12 cellular contexts compared by ENCODE assay signal in genomic region chr14:55138091-55138490, GRCh38. TPM values are rescaled to one million over a fixed set of nuclear protein-coding genes. Genes with fewer than 3 reads are reported as not detected.
A peak's percentile ranks its signal among the peaks of the same experiment; 100 is the strongest.
DNase-seq lines count a peak whose midpoint lies in the region; ATAC-seq, FAIRE-seq and TF ChIP-seq lines count a peak whose summit lies in the region.
"Had no signal": no experiment of that assay in that cellular context is flagged by ENCODE, and none has a peak within 500 bp of the region (broad histone marks: within the 10 kb centered on the region; RNA-seq: fewer than 3 reads in every experiment).

No MANE protein-coding gene starts in this region.

- TF ChIP-seq POLR2A in K562 (conservative IDR thresholded peaks at IDR 0.05) (no peak), tibial nerve (IDR thresholded peaks at IDR 0.05) (no peak)

- H3K36me3 ChIP-seq in K562 (ENCODE audit: control insufficient read depth, insufficient read depth, low read length) (peaks cover 6% of the 10 kb centered on the region; the same call in 1 of the 3 replicates), kidney epithelial cell (ENCODE audit: control insufficient read depth, insufficient read depth, low read length) (peaks cover 2% of the 10 kb centered on the region), tibial nerve (peaks cover 4 to 54% (median 8%) of the 10 kb centered on the region in 3 donors)

- POLR2A ChIA-PET in K562 (lab: Yijun Ruan, JAX), result interaction anchor here (1.7 kb wide), 1 partner anchor 9 kb away, joined by 5 read pairs; no protein-coding TSS in a partner anchor
- POLR2A ChIA-PET in HEK293T (lab: Yijun Ruan, JAX), result interaction anchor here (1.0 to 1.4 kb wide), 2 partner anchors 8 to 9 kb away, joined by 3 read pairs; no protein-coding TSS in a partner anchor

- TF ChIP-seq CTCF in K562 (IDR thresholded peaks at IDR 0.05 in 2 of 3, conservative IDR thresholded peaks at IDR 0.05 in 1 of 3; ENCODE audit: insufficient read depth in 2 of 3, low read depth in 1 of 3, low read length in 3 of 3) (peak; percentile 27 to 39 (median 34); a peak in 5 of 6 replicates), kidney epithelial cell (IDR thresholded peaks at IDR 0.05; ENCODE audit: insufficient read depth, low read length, poor library complexity, severe bottlenecking) (peak; percentile 12), tibial nerve (IDR thresholded peaks at IDR 0.05) (peak in 1 of 5 experiments; percentile 11)

- H3K79me2 ChIP-seq in K562 (ENCODE audit: control insufficient read depth, insufficient read depth, low read length), result no peaks in the 10 kb centered on the region

- H4K20me1 ChIP-seq in K562 (replicated peaks; ENCODE audit: control insufficient read depth, insufficient read depth, low read length), result no peaks in the 10 kb centered on the region

- H3K9me3 ChIP-seq in K562 (replicated peaks; ENCODE audit: control insufficient read depth, insufficient read depth, low read depth, low read length), result no peaks in the 10 kb centered on the region
- no peaks in the 10 kb centered on the region for H3K9me3 ChIP-seq in tibial nerve

- H3K4me1 ChIP-seq in K562 (replicated peaks in 1 of 2; ENCODE audit: control insufficient read depth in 2 of 2, insufficient read depth in 2 of 2, low read length in 2 of 2) (peaks cover 0 to 4% of the 10 kb centered on the region in 2 experiments; a peak in 1 of 5 replicates), tibial nerve (peaks cover 0 to 76% (median 43%) of the 10 kb centered on the region in 4 donors)

- no peak overlapping the region for H3K4me2 ChIP-seq in K562 (ENCODE audit: insufficient read depth, low read length)

- intact Hi-C loops in K562 (cut with micrococcal nuclease), result no loop called here

- H3K27ac ChIP-seq in K562 (ENCODE audit: extremely low read depth, low read depth, low read length) (no peak overlapping the region), tibial nerve (peak overlapping the region; percentile 57 to 96 (median 78))
- H3K27ac ChIP-seq: epithelial cell of prostate had no signal

- no peak for FAIRE-seq in K562 (lab: Jason Lieb, UNC)
- FAIRE-seq: GM18507 had no signal

- CTCF ChIA-PET in K562 (lab: Yijun Ruan, JAX; ENCODE audit: low intra/inter-chr PET ratio), result no interaction called here
- CTCF ChIA-PET in HEK293T (lab: Yijun Ruan, JAX), result interaction anchor here (0.6 to 1.0 kb wide), 2 partner anchors 22 to 48 kb away, joined by 3 to 6 read pairs; no protein-coding TSS in a partner anchor

- BruUV-seq in K562 (replicated peaks; lab: Mats Ljungman, UMichigan), result no TSS peak

- H2AFZ ChIP-seq in K562 (ENCODE audit: low read depth, low read length), result no peak overlapping the region

- no peak overlapping the region for H3K9ac ChIP-seq in K562 (ENCODE audit: insufficient read depth in 1 of 2, low read depth in 2 of 2, low read length in 2 of 2)

- 78% methylated on average over 5 of the region's 7 CpGs for WGBS in K562 (ENCODE audit: insufficient coverage, low coverage, missing lambda C conversion rate)
- 69% methylated on average over 3 to 5 of the region's 7 CpGs for WGBS in tibial nerve, 2 donors

- H3K4me3 ChIP-seq in K562 (no peak overlapping the region), kidney epithelial cell (ENCODE audit: low read depth, low read length) (no peak overlapping the region), tibial nerve (peak overlapping the region in 2 of 4 donors; percentile 26 to 27)

- 0 out of 4 replicates have a peak, but pooled peaks of 1 of the 2 experiments have one; percentile 12 for TF ChIP-seq RAD21 in K562 (CRISPR knock-in tag; conservative IDR thresholded peaks at IDR 0.05 in 1 of 2, IDR thresholded peaks at IDR 0.05 in 1 of 2)

- H3K9me1 ChIP-seq in K562 (ENCODE audit: control insufficient read depth, insufficient read depth, low read length), result no peaks in the 10 kb centered on the region

- ATAC-seq in K562 (peak; percentile 65; the same call in 2 of the 3 replicates), HG03095 (IDR thresholded peaks at IDR 0.05; ENCODE audit: unreplicated experiment) (no peak), GM21381 (IDR thresholded peaks at IDR 0.05; ENCODE audit: unreplicated experiment) (no peak)
- ATAC-seq: activated T-cell treated with anti-CD3 and anti-CD28 coated beads, Interleukin-2, amount 50 U/mL, for 72 hours had no signal

- TF ChIP-seq EP300 in K562 (IDR thresholded peaks at IDR 0.05; ENCODE audit: low read length) (no peak), tibial nerve (IDR thresholded peaks at IDR 0.05) (no peak)

- DNase-seq in DMS 273 (lab: John Stamatoyannopoulos, UW; ENCODE audit: unreplicated experiment) (peak; percentile 22), DMS 273 treated with DMSO at 0.1 percent for 48 hours (lab: John Stamatoyannopoulos, UW) (no peak), K562 (ENCODE audit: extremely low read depth in 1 of 4, low spot score in 3 of 4) (no peak), kidney epithelial cell (ENCODE audit: low read depth) (no peak), tibial nerve (ENCODE audit: low spot score in 2 of 2) (no peak), HEK293T (ENCODE audit: extremely low spot score) (no peak)
- DNase-seq: activated T-cell treated with anti-CD3 and anti-CD28 coated beads, Interleukin-2, amount 50 U/mL, for 72 hours had no signal

- in situ Hi-C loops in K562 (cut with MboI), result no loop called here

- H3K27me3 ChIP-seq in K562 (ENCODE audit: control insufficient read depth in 2 of 2, insufficient read depth in 2 of 2, low read length in 2 of 2), result no peaks in the 10 kb centered on the region
- no peaks in the 10 kb centered on the region for H3K27me3 ChIP-seq in kidney epithelial cell (ENCODE audit: control insufficient read depth, insufficient read depth, low read length)
- H3K27me3 ChIP-seq in tibial nerve, result no peaks in the 10 kb centered on the region

TF ChIP-seq in HEK293T, 16 proteins besides CTCF, POLR2A, EP300 and RAD21:
- TF ChIP-seq, protein P1, sequence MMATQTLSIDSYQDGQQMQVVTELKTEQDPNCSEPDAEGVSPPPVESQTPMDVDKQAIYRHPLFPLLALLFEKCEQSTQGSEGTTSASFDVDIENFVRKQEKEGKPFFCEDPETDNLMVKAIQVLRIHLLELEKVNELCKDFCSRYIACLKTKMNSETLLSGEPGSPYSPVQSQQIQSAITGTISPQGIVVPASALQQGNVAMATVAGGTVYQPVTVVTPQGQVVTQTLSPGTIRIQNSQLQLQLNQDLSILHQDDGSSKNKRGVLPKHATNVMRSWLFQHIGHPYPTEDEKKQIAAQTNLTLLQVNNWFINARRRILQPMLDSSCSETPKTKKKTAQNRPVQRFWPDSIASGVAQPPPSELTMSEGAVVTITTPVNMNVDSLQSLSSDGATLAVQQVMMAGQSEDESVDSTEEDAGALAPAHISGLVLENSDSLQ (IDR thresholded peaks at IDR 0.05), result no peak
- TF ChIP-seq LEF1 (IDR thresholded peaks at IDR 0.05; ENCODE audit: borderline replicate concordance) (no peak), NFRKB (IDR thresholded peaks at IDR 0.05) (no peak), L3MBTL2 (conservative IDR thresholded peaks at IDR 0.05) (no peak), FOXA1 (IDR thresholded peaks at IDR 0.05) (no peak), ELF4 (IDR thresholded peaks at IDR 0.05) (no peak), SUZ12 (IDR thresholded peaks at IDR 0.05) (no peak), ZNF384 (IDR thresholded peaks at IDR 0.05) (no peak), FOXK2 (IDR thresholded peaks at IDR 0.05) (no peak), CTBP1 (IDR thresholded peaks at IDR 0.05; ENCODE audit: borderline replicate concordance) (no peak)

RNA-seq across cellular contexts. Expression of gene LGALS3, which starts 9.0 kb away (rescaled TPM):
- 0.56 and 1.9 TPM in 2 replicates for total RNA-seq in K562 (2011; cell fraction: chromatin; rRNA removed; ENCODE audit: low replicate concordance)
- 0.67 and 1.1 TPM in 2 replicates for total RNA-seq in K562 (2011; cell fraction: nucleolus; rRNA removed)
- total RNA-seq in K562 (2011; cell fraction: nucleoplasm; rRNA removed), result 0.44 and 1.3 TPM in 2 replicates
- total RNA-seq in K562 (2014; rRNA removed) (1.9 and 5.2 TPM in 2 replicates), K562 (2014; rRNA removed; fragmentation: Illumina TruSeq; extraction: Trizol) (0.73 and 0.89 TPM in 2 replicates), K562 (2015; rRNA removed; fragmentation: Illumina TruSeq; extraction: Trizol) (1.4 and 1.8 TPM in 2 replicates), K562 (2021) (1.4 and 1.6 TPM in 2 replicates), kidney epithelial cell (114 and 126 TPM in 2 replicates), tibial nerve (100 to 1,000 TPM; 246 to 526 (median 339) TPM)
- polyA plus RNA-seq in K562 (2011; rRNA removed) (1.4 and 1.5 TPM in 2 replicates), K562 (2014; fragmentation: Illumina TruSeq; extraction: Trizol) (0.76 and 1.1 TPM in 2 replicates), K562 (2014; fragmentation: Nextera tagmentation; extraction: Ambion mirVana) (under 1 TPM; 0.04 to 0.31 TPM), K562 (2014; rRNA removed) (0.99 and 2.7 TPM in 2 replicates)
- 1.2 and 2.0 TPM in 2 replicates for polyA plus RNA-seq in K562 (2011; cell fraction: cytosol; rRNA removed)
- 0.48 and 2.0 TPM in 2 replicates for polyA plus RNA-seq in K562 (2011; cell fraction: nucleus; rRNA removed)
- 1.8 and 3.4 TPM in 2 replicates for polyA plus RNA-seq in K562 (2012)
- polyA minus RNA-seq in K562 (2011; rRNA and poly(A)+ RNA removed), result 0.36 and 1.3 TPM in 2 replicates
- not detected in 2 replicates for polyA minus RNA-seq in K562 (2011; cell fraction: cytosol; rRNA and poly(A)+ RNA removed)
- polyA minus RNA-seq in K562 (2011; cell fraction: nucleus; rRNA and poly(A)+ RNA removed), result 0.44 and 0.94 TPM in 2 replicates

RNA-seq across cellular contexts. Expression of gene DLGAP5, which starts 53.3 kb away (rescaled TPM):
- total RNA-seq in K562 (2011; cell fraction: chromatin; rRNA removed; ENCODE audit: low replicate concordance), result 22.3 and 81.8 TPM in 2 replicates
- total RNA-seq in K562 (2011; cell fraction: nucleolus; rRNA removed), result 26.0 and 31.3 TPM in 2 replicates
- 44.8 and 67.1 TPM in 2 replicates for total RNA-seq in K562 (2011; cell fraction: nucleoplasm; rRNA removed)
- total RNA-seq in K562 (2014; rRNA removed), result 33.2 and 39.1 TPM in 2 replicates
- 80.0 and 91.7 TPM in 2 replicates for total RNA-seq in K562 (2014; rRNA removed; fragmentation: Illumina TruSeq; extraction: Trizol)
- 69.4 and 74.0 TPM in 2 replicates for total RNA-seq in K562 (2015; rRNA removed; fragmentation: Illumina TruSeq; extraction: Trizol)
- 55.7 and 56.0 TPM in 2 replicates for total RNA-seq in K562 (2021)
- 39.2 and 59.9 TPM in 2 replicates for polyA plus RNA-seq in K562 (2011; rRNA removed)
- polyA plus RNA-seq in K562 (2011; cell fraction: cytosol; rRNA removed), result 2.8 and 6.6 TPM in 2 replicates
- polyA plus RNA-seq in K562 (2011; cell fraction: nucleus; rRNA removed), result 76.5 and 97.9 TPM in 2 replicates
- 33.9 and 38.8 TPM in 2 replicates for polyA plus RNA-seq in K562 (2012)
- polyA plus RNA-seq in K562 (2014; fragmentation: Illumina TruSeq; extraction: Trizol), result 64.7 and 71.5 TPM in 2 replicates
- polyA plus RNA-seq in K562 (2014; fragmentation: Nextera tagmentation; extraction: Ambion mirVana), result 10 to 100 TPM; 49.6 to 72.4 TPM
- polyA plus RNA-seq in K562 (2014; rRNA removed), result 38.3 and 42.1 TPM in 2 replicates
- polyA minus RNA-seq in K562 (2011; rRNA and poly(A)+ RNA removed), result 64.7 and 65.6 TPM in 2 replicates
- polyA minus RNA-seq in K562 (2011; cell fraction: cytosol; rRNA and poly(A)+ RNA removed), result 13.7 and 20.7 TPM in 2 replicates
- polyA minus RNA-seq in K562 (2011; cell fraction: nucleus; rRNA and poly(A)+ RNA removed), result 51.7 and 101 TPM in 2 replicates
- total RNA-seq in kidney epithelial cell, result 4.4 and 5.3 TPM in 2 replicates
- under 1 TPM in 2 of 4 donors, not detected in 2; 0.30 to 0.44 TPM for total RNA-seq in tibial nerve
- polyA plus RNA-seq: IgD-negative memory B cell had no signal

Comparison
In these comparisons a context has a peak if more than half of its experiments do, and no peak if none do; other contexts are left out.
1. RNA of gene LGALS3, which starts 9.0 kb away (total RNA-seq): 246 to 526 TPM in tibial nerve and 114 to 126 TPM in kidney epithelial cell; 0.44 to 5.2 TPM in K562; every median in the first group is over 10 times any median in the second.